In the genomic region with DNA sequence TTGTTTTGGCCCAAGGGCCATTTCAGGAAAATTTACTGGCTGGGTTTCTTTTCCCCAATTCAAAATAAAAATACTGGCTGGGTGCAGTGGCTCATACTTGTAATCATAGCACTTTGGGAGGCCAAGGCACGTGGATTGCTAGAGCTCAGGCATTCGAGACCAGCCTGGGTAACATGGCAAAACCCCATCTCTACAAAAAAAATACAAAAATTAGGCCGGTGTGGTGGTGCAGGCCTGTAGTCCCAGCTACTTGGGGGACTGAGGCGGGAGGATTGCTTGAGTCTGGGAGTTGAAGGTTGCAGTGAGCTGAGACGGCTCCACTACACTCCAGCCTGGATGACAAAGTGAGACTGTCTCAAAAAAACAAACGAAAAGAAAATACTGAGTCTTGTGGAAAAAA, we compare ENCODE assay signal across 2 cellular contexts.
TF ChIP-seq lines count a peak whose summit lies in the region.

No MANE protein-coding gene starts in this region.

TF ChIP-seq in A549, 52 proteins besides CTCF, POLR2A, EP300 and RAD21:
- TF ChIP-seq ZFP36 (IDR thresholded peaks at IDR 0.05; ENCODE audit: borderline replicate concordance, partially characterized antibody) = no peak
- no peak for TF ChIP-seq ZSCAN20 (CRISPR knock-in tag; IDR thresholded peaks at IDR 0.05)
- TF ChIP-seq NFE2L2 (conservative IDR thresholded peaks at IDR 0.05; ENCODE audit: low read length) = no peak
- TF ChIP-seq TFCP2L1 (CRISPR knock-in tag; IDR thresholded peaks at IDR 0.05) = no peak
- TF ChIP-seq, protein P1, sequence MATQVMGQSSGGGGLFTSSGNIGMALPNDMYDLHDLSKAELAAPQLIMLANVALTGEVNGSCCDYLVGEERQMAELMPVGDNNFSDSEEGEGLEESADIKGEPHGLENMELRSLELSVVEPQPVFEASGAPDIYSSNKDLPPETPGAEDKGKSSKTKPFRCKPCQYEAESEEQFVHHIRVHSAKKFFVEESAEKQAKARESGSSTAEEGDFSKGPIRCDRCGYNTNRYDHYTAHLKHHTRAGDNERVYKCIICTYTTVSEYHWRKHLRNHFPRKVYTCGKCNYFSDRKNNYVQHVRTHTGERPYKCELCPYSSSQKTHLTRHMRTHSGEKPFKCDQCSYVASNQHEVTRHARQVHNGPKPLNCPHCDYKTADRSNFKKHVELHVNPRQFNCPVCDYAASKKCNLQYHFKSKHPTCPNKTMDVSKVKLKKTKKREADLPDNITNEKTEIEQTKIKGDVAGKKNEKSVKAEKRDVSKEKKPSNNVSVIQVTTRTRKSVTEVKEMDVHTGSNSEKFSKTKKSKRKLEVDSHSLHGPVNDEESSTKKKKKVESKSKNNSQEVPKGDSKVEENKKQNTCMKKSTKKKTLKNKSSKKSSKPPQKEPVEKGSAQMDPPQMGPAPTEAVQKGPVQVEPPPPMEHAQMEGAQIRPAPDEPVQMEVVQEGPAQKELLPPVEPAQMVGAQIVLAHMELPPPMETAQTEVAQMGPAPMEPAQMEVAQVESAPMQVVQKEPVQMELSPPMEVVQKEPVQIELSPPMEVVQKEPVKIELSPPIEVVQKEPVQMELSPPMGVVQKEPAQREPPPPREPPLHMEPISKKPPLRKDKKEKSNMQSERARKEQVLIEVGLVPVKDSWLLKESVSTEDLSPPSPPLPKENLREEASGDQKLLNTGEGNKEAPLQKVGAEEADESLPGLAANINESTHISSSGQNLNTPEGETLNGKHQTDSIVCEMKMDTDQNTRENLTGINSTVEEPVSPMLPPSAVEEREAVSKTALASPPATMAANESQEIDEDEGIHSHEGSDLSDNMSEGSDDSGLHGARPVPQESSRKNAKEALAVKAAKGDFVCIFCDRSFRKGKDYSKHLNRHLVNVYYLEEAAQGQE (IDR thresholded peaks at IDR 0.05) = no peak
- TF ChIP-seq HOXA7 (CRISPR knock-in tag; IDR thresholded peaks at IDR 0.05) = no peak
- TF ChIP-seq NPAS2 (CRISPR knock-in tag; IDR thresholded peaks at IDR 0.05; ENCODE audit: borderline replicate concordance) = no peak
- TF ChIP-seq CBX8 (IDR thresholded peaks at IDR 0.05) = no peak
- TF ChIP-seq JUNB (IDR thresholded peaks at IDR 0.05) = no peak
- no peak for TF ChIP-seq RNF2 (IDR thresholded peaks at IDR 0.05; ENCODE audit: borderline replicate concordance, low read depth)
- TF ChIP-seq KDM1A (IDR thresholded peaks at IDR 0.05; ENCODE audit: low read depth) = no peak
- TF ChIP-seq PHF8 (IDR thresholded peaks at IDR 0.05; ENCODE audit: borderline replicate concordance, low read depth) = no peak
- TF ChIP-seq, protein P2, sequence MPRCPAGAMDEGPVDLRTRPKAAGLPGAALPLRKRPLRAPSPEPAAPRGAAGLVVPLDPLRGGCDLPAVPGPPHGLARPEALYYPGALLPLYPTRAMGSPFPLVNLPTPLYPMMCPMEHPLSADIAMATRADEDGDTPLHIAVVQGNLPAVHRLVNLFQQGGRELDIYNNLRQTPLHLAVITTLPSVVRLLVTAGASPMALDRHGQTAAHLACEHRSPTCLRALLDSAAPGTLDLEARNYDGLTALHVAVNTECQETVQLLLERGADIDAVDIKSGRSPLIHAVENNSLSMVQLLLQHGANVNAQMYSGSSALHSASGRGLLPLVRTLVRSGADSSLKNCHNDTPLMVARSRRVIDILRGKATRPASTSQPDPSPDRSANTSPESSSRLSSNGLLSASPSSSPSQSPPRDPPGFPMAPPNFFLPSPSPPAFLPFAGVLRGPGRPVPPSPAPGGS (IDR thresholded peaks at IDR 0.05) = no peak
- TF ChIP-seq, protein P3, sequence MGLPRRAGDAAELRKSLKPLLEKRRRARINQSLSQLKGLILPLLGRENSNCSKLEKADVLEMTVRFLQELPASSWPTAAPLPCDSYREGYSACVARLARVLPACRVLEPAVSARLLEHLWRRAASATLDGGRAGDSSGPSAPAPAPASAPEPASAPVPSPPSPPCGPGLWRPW (IDR thresholded peaks at IDR 0.05) = no peak

TF ChIP-seq in IMR-90, 13 proteins besides CTCF, POLR2A, EP300 and RAD21:
- TF ChIP-seq BHLHE40 (IDR thresholded peaks at IDR 0.05; ENCODE audit: low read depth, low read length) (no peak), MAZ (IDR thresholded peaks at IDR 0.05; ENCODE audit: borderline replicate concordance, low read depth, low read length) (no peak), RCOR1 (IDR thresholded peaks at IDR 0.05; ENCODE audit: insufficient replicate concordance, low read length) (no peak), MAFK (IDR thresholded peaks at IDR 0.05; ENCODE audit: low read depth, low read length) (no peak), SMC3 (IDR thresholded peaks at IDR 0.05; ENCODE audit: low read depth, low read length) (no peak), CEBPB (IDR thresholded peaks at IDR 0.05; ENCODE audit: low read depth, low read length) (no peak)
